ENCODE assay signal across 8 cellular contexts in the genomic region with DNA sequence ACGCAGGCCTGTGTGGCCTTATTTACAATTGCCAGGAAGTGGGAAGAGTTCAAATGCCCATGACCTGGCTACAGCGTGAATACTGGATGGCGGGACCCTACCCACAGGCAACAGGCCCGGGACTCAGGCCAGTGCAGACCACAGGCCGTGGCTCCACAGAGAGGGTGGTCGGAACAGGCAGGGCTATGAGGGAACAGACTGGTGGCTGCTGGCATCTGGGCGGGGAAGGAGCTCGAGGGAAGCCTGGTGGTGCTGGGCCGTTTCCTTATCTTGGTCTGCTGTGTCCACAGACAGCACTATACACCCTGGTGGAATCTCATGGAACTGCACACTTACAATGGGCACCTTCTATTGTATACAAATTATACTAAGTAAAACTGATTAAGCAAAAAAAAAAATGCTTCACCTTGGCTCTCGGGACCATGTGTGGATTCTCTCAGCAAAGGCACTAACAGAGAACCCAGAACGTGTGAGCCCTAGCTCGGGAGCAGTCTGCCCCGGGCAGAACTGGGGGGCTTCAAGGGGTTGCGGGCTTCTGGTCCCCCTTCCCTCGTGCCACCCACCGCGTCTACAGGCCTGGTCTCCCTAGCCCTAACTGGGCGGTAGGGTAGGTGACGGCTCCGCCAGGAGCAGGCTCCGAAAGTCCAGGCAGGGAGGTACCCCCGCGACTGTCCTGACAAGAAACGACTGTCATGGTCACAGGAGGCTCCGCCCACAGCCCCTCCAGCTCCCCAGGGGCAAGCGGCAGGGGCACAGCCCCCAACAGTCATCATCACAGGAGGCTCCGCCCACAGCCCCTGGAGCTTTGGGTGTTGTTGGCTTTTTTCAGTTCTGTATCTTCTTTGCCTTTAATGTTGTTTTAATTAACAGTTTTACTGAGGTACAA. TPM values are rescaled to one million over a fixed set of nuclear protein-coding genes. Genes with fewer than 3 reads are reported as not detected.
DNase-seq lines count a peak whose midpoint lies in the region; ATAC-seq, FAIRE-seq and TF ChIP-seq lines count a peak whose summit lies in the region.

No MANE protein-coding gene starts in this region.

- H4K20me1 ChIP-seq in neural progenitor cell (ENCODE audit: low read depth): no peaks in the 10 kb centered on the region

- H3K27me3 ChIP-seq in neural progenitor cell: no peaks in the 10 kb centered on the region

- no peak overlapping the region for H2AFZ ChIP-seq in neural progenitor cell (replicated peaks)

- FAIRE-seq in TTC549 (lab: Jason Lieb, UNC): peak; percentile 26

- peaks cover 2% of the 10 kb centered on the region for H3K36me3 Mint-ChIP-seq in activated T-cell treated with anti-CD3 and anti-CD28 coated beads, Interleukin-2, amount 50 U/mL, for 4 hours (ENCODE audit: insufficient read depth)
- peaks cover 7% of the 10 kb centered on the region for H3K36me3 Mint-ChIP-seq in neural progenitor cell

- no peak overlapping the region for H3K4me3 ChIP-seq in neural progenitor cell

- peak; percentile 63 for TF ChIP-seq CTCF in LNCAP (IDR thresholded peaks at IDR 0.05)
- TF ChIP-seq CTCF in neural progenitor cell (IDR thresholded peaks at IDR 0.05): peak; percentile 51

- H3K27ac ChIP-seq in neural progenitor cell: no peak overlapping the region

- no peaks in the 10 kb centered on the region for H3K36me3 ChIP-seq in neural progenitor cell

- no peak overlapping the region for H3K27ac Mint-ChIP-seq in neural progenitor cell

- H3K4me2 ChIP-seq in neural progenitor cell: no peak overlapping the region

- no peak overlapping the region for H3K9ac ChIP-seq in neural progenitor cell

- H3K4me1 Mint-ChIP-seq in activated T-cell treated with anti-CD3 and anti-CD28 coated beads, Interleukin-2, amount 50 U/mL, for 4 hours (ENCODE audit: low read depth): no peaks in the 10 kb centered on the region
- peaks cover 2% of the 10 kb centered on the region for H3K4me1 Mint-ChIP-seq in neural progenitor cell

- no peaks in the 10 kb centered on the region for H3K9me3 ChIP-seq in neural progenitor cell (ENCODE audit: low read depth)

- H3K79me2 ChIP-seq in neural progenitor cell (ENCODE audit: low read depth): no peaks in the 10 kb centered on the region

- ATAC-seq in activated T-cell treated with anti-CD3 and anti-CD28 coated beads, Interleukin-2, amount 50 U/mL, for 4 hours: peak; percentile 59 to 64
- ATAC-seq in GM21717 (IDR thresholded peaks at IDR 0.05; ENCODE audit: unreplicated experiment): no peak
- no peak for ATAC-seq in GM19351 (IDR thresholded peaks at IDR 0.05; ENCODE audit: unreplicated experiment)

- no peaks in the 10 kb centered on the region for H3K9me3 Mint-ChIP-seq in activated T-cell treated with anti-CD3 and anti-CD28 coated beads, Interleukin-2, amount 50 U/mL, for 4 hours
- H3K9me3 Mint-ChIP-seq in neural progenitor cell: no peaks in the 10 kb centered on the region

- no peaks in the 10 kb centered on the region for H3F3A ChIP-seq in neural progenitor cell (ENCODE audit: low read depth)

- no peaks in the 10 kb centered on the region for H3K27me3 Mint-ChIP-seq in activated T-cell treated with anti-CD3 and anti-CD28 coated beads, Interleukin-2, amount 50 U/mL, for 4 hours (ENCODE audit: low read depth)
- no peaks in the 10 kb centered on the region for H3K27me3 Mint-ChIP-seq in neural progenitor cell (ENCODE audit: insufficient read depth, low read depth)

- no peaks in the 10 kb centered on the region for H3K4me1 ChIP-seq in neural progenitor cell

- H3K4me3 Mint-ChIP-seq in activated T-cell treated with anti-CD3 and anti-CD28 coated beads, Interleukin-2, amount 50 U/mL, for 4 hours: no peak overlapping the region
- H3K4me3 Mint-ChIP-seq in neural progenitor cell: no peak overlapping the region

- no peak for DNase-seq in activated T-cell treated with anti-CD3 and anti-CD28 coated beads, Interleukin-2, amount 50 U/mL, for 4 hours
- DNase-seq in activated T-cell treated with anti-CD3 and anti-CD28 coated beads for 4 hours (no peak), fibroblast of peridontal ligament (ENCODE audit: extremely low read depth) (peak; percentile 82), neural progenitor cell (ENCODE audit: low spot score) (peak; percentile 62)

RNA-seq across cellular contexts. Expression of a gene that starts 21.8 kb away (rescaled TPM):
- 10 to 100 TPM; 12.3 to 12.8 (median 12.7) TPM for total RNA-seq in activated T-cell treated with anti-CD3 and anti-CD28 coated beads, Interleukin-2, amount 50 U/mL, for 4 hours
- 7.7 and 40.9 TPM in 2 replicates for total RNA-seq in neural progenitor cell (ENCODE audit: low replicate concordance)

RNA-seq across cellular contexts. Expression of a gene that starts 34.9 kb away (rescaled TPM):
- 1 to 10 TPM in 1 of 3 donors, under 1 TPM in 2; 0.46 to 3.8 (median 0.87) TPM for total RNA-seq in activated T-cell treated with anti-CD3 and anti-CD28 coated beads, Interleukin-2, amount 50 U/mL, for 4 hours
- 0.32 and 4.4 TPM in 2 replicates for total RNA-seq in neural progenitor cell (ENCODE audit: low replicate concordance)

RNA-seq across cellular contexts. Expression of a gene that starts 35.6 kb away (rescaled TPM):
- not detected for total RNA-seq in activated T-cell treated with anti-CD3 and anti-CD28 coated beads, Interleukin-2, amount 50 U/mL, for 4 hours
- not detected in 2 replicates for total RNA-seq in neural progenitor cell (ENCODE audit: low replicate concordance)

RNA-seq across cellular contexts. Expression of a gene that starts 37.9 kb away (rescaled TPM):
- total RNA-seq in activated T-cell treated with anti-CD3 and anti-CD28 coated beads, Interleukin-2, amount 50 U/mL, for 4 hours: 10 to 100 TPM; 42.7 to 52.2 (median 47.4) TPM
- total RNA-seq in neural progenitor cell (ENCODE audit: low replicate concordance): 20.6 and 28.0 TPM in 2 replicates

RNA-seq across cellular contexts. Expression of a gene that starts 38.2 kb away (rescaled TPM):
- total RNA-seq in activated T-cell treated with anti-CD3 and anti-CD28 coated beads, Interleukin-2, amount 50 U/mL, for 4 hours: 100 to 1,000 TPM; 123 to 144 (median 143) TPM
- 29.8 and 34.7 TPM in 2 replicates for total RNA-seq in neural progenitor cell (ENCODE audit: low replicate concordance)

Comparison
In these comparisons a context has a peak if more than half of its experiments do, and no peak if none do; other contexts are left out.
1. ATAC-seq: peak in activated T-cell treated with anti-CD3 and anti-CD28 coated beads, Interleukin-2, amount 50 U/mL, for 4 hours (2 of 2); none in GM21717 (single experiment) and GM19351 (single experiment).
2. DNase-seq: peak in fibroblast of peridontal ligament (single experiment) and neural progenitor cell (single experiment); none in activated T-cell treated with anti-CD3 and anti-CD28 coated beads, Interleukin-2, amount 50 U/mL, for 4 hours (single experiment) and activated T-cell treated with anti-CD3 and anti-CD28 coated beads for 4 hours (single experiment).